2 cellular contexts compared by ENCODE assay signal in the genomic region with DNA sequence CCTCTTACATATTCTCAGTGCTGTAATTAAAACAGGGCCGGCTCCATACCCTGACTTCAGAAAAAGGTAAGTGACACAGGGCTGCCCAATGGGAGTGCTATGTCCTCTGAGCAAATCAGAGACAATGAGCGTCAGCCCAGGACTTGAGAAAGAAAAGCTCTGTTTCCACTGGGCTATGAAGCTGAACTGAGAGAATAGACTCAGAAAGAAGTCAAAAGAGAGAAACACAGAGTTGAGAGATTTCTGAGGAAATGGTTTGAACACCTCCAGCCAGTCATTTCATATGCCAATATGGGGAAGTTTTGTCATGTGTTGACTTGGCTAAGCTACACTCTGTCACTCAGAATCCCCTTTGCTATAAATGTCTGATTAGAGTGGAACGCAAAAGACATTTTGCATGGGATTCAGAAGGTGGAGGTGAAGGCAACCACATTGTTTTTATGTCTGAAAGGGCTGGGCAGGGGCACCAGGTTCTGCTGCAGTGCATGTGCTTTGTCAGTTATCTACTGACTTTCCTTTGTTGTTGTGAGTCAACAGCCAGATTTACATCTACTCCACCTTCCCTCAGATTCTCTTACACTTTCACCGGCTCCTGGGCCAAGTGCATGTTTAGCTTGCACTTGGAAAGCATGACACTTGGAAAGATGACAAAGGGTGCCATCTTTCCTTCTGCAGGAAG.
TF ChIP-seq lines count a peak whose summit lies in the region.

No MANE protein-coding gene starts in this region.

TF ChIP-seq in H1, 55 proteins besides CTCF, POLR2A, EP300 and RAD21:
- TF ChIP-seq GABPA (IDR thresholded peaks at IDR 0.05; ENCODE audit: borderline replicate concordance, insufficient read depth, low read length) (no peak), ZNF274 (IDR thresholded peaks at IDR 0.05; ENCODE audit: borderline replicate concordance, extremely low read depth, low read length) (no peak), KDM1A (IDR thresholded peaks at IDR 0.05; ENCODE audit: borderline replicate concordance, low read length) (no peak), SUZ12 (IDR thresholded peaks at IDR 0.05; ENCODE audit: low read length) (no peak), BACH1 (IDR thresholded peaks at IDR 0.05; ENCODE audit: low read length) (no peak), POLR2AphosphoS5 (IDR thresholded peaks at IDR 0.05; ENCODE audit: low read depth, low read length) (no peak), RBBP5 (IDR thresholded peaks at IDR 0.05; ENCODE audit: borderline replicate concordance, low read depth, low read length) (no peak), RNF2 (IDR thresholded peaks at IDR 0.05; ENCODE audit: borderline replicate concordance, low read depth, low read length, missing control alignments, poor library complexity, severe bottlenecking) (no peak), BCL11A (IDR thresholded peaks at IDR 0.05; ENCODE audit: low read depth in 2 of 2, low read length in 2 of 2) (no peak), CBX5 (IDR thresholded peaks at IDR 0.05; ENCODE audit: low read depth, low read length) (no peak), JUND (IDR thresholded peaks at IDR 0.05; ENCODE audit: low read length) (no peak), YY1 (IDR thresholded peaks at IDR 0.05; ENCODE audit: low read depth, low read length) (no peak), KDM4A (IDR thresholded peaks at IDR 0.05; ENCODE audit: low read depth, low read length, severe bottlenecking) (no peak), GTF2F1 (IDR thresholded peaks at IDR 0.05; ENCODE audit: borderline replicate concordance, low read depth, low read length) (no peak), CHD2 (IDR thresholded peaks at IDR 0.05; ENCODE audit: low read length) (no peak), FOSL1 (IDR thresholded peaks at IDR 0.05; ENCODE audit: insufficient read depth, low read depth, low read length) (no peak)
- TF ChIP-seq, protein P1, sequence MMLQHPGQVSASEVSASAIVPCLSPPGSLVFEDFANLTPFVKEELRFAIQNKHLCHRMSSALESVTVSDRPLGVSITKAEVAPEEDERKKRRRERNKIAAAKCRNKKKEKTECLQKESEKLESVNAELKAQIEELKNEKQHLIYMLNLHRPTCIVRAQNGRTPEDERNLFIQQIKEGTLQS (IDR thresholded peaks at IDR 0.05; ENCODE audit: insufficient read depth, low read depth, low read length): no peak
- TF ChIP-seq, protein P2, sequence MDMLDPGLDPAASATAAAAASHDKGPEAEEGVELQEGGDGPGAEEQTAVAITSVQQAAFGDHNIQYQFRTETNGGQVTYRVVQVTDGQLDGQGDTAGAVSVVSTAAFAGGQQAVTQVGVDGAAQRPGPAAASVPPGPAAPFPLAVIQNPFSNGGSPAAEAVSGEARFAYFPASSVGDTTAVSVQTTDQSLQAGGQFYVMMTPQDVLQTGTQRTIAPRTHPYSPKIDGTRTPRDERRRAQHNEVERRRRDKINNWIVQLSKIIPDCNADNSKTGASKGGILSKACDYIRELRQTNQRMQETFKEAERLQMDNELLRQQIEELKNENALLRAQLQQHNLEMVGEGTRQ (IDR thresholded peaks at IDR 0.05; ENCODE audit: low read length): no peak
- TF ChIP-seq, protein P3, sequence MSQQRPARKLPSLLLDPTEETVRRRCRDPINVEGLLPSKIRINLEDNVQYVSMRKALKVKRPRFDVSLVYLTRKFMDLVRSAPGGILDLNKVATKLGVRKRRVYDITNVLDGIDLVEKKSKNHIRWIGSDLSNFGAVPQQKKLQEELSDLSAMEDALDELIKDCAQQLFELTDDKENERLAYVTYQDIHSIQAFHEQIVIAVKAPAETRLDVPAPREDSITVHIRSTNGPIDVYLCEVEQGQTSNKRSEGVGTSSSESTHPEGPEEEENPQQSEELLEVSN (IDR thresholded peaks at IDR 0.05): no peak
TF ChIP-seq in H1: peak in this region for 0.

TF ChIP-seq in WTC11, 78 proteins besides CTCF, POLR2A, EP300 and RAD21:
- TF ChIP-seq HMGA2 (CRISPR knock-in tag; IDR thresholded peaks at IDR 0.05) (no peak), NR2C2 (CRISPR knock-in tag; IDR thresholded peaks at IDR 0.05) (no peak), JAZF1 (CRISPR knock-in tag; IDR thresholded peaks at IDR 0.05) (no peak), SMAD4 (CRISPR knock-in tag; IDR thresholded peaks at IDR 0.05) (no peak), TEAD4 (CRISPR knock-in tag; IDR thresholded peaks at IDR 0.05) (no peak), CREM (CRISPR knock-in tag; IDR thresholded peaks at IDR 0.05) (no peak), SOX15 (CRISPR knock-in tag; IDR thresholded peaks at IDR 0.05) (no peak), RELA (CRISPR knock-in tag; IDR thresholded peaks at IDR 0.05; ENCODE audit: borderline replicate concordance) (no peak), ZNF219 (CRISPR knock-in tag; IDR thresholded peaks at IDR 0.05; ENCODE audit: borderline replicate concordance) (no peak), KAT7 (CRISPR knock-in tag; IDR thresholded peaks at IDR 0.05; ENCODE audit: borderline replicate concordance) (no peak)
- TF ChIP-seq, protein P4, sequence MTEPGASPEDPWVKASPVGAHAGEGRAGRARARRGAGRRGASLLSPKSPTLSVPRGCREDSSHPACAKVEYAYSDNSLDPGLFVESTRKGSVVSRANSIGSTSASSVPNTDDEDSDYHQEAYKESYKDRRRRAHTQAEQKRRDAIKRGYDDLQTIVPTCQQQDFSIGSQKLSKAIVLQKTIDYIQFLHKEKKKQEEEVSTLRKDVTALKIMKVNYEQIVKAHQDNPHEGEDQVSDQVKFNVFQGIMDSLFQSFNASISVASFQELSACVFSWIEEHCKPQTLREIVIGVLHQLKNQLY (CRISPR knock-in tag; IDR thresholded peaks at IDR 0.05): no peak
- TF ChIP-seq, protein P5, sequence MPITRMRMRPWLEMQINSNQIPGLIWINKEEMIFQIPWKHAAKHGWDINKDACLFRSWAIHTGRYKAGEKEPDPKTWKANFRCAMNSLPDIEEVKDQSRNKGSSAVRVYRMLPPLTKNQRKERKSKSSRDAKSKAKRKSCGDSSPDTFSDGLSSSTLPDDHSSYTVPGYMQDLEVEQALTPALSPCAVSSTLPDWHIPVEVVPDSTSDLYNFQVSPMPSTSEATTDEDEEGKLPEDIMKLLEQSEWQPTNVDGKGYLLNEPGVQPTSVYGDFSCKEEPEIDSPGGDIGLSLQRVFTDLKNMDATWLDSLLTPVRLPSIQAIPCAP (CRISPR knock-in tag; IDR thresholded peaks at IDR 0.05): no peak
- TF ChIP-seq, protein P6, sequence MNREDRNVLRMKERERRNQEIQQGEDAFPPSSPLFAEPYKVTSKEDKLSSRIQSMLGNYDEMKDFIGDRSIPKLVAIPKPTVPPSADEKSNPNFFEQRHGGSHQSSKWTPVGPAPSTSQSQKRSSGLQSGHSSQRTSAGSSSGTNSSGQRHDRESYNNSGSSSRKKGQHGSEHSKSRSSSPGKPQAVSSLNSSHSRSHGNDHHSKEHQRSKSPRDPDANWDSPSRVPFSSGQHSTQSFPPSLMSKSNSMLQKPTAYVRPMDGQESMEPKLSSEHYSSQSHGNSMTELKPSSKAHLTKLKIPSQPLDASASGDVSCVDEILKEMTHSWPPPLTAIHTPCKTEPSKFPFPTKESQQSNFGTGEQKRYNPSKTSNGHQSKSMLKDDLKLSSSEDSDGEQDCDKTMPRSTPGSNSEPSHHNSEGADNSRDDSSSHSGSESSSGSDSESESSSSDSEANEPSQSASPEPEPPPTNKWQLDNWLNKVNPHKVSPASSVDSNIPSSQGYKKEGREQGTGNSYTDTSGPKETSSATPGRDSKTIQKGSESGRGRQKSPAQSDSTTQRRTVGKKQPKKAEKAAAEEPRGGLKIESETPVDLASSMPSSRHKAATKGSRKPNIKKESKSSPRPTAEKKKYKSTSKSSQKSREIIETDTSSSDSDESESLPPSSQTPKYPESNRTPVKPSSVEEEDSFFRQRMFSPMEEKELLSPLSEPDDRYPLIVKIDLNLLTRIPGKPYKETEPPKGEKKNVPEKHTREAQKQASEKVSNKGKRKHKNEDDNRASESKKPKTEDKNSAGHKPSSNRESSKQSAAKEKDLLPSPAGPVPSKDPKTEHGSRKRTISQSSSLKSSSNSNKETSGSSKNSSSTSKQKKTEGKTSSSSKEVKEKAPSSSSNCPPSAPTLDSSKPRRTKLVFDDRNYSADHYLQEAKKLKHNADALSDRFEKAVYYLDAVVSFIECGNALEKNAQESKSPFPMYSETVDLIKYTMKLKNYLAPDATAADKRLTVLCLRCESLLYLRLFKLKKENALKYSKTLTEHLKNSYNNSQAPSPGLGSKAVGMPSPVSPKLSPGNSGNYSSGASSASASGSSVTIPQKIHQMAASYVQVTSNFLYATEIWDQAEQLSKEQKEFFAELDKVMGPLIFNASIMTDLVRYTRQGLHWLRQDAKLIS (CRISPR knock-in tag; IDR thresholded peaks at IDR 0.05; ENCODE audit: borderline replicate concordance): no peak
- TF ChIP-seq, protein P7, sequence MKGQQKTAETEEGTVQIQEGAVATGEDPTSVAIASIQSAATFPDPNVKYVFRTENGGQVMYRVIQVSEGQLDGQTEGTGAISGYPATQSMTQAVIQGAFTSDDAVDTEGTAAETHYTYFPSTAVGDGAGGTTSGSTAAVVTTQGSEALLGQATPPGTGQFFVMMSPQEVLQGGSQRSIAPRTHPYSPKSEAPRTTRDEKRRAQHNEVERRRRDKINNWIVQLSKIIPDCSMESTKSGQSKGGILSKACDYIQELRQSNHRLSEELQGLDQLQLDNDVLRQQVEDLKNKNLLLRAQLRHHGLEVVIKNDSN (CRISPR knock-in tag; IDR thresholded peaks at IDR 0.05): no peak
- TF ChIP-seq, protein P8, sequence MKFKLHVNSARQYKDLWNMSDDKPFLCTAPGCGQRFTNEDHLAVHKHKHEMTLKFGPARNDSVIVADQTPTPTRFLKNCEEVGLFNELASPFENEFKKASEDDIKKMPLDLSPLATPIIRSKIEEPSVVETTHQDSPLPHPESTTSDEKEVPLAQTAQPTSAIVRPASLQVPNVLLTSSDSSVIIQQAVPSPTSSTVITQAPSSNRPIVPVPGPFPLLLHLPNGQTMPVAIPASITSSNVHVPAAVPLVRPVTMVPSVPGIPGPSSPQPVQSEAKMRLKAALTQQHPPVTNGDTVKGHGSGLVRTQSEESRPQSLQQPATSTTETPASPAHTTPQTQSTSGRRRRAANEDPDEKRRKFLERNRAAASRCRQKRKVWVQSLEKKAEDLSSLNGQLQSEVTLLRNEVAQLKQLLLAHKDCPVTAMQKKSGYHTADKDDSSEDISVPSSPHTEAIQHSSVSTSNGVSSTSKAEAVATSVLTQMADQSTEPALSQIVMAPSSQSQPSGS (CRISPR knock-in tag; IDR thresholded peaks at IDR 0.05; ENCODE audit: borderline replicate concordance, low read depth): no peak
- TF ChIP-seq, protein P9, sequence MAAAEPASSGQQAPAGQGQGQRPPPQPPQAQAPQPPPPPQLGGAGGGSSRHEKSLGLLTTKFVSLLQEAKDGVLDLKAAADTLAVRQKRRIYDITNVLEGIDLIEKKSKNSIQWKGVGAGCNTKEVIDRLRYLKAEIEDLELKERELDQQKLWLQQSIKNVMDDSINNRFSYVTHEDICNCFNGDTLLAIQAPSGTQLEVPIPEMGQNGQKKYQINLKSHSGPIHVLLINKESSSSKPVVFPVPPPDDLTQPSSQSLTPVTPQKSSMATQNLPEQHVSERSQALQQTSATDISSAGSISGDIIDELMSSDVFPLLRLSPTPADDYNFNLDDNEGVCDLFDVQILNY (CRISPR knock-in tag; IDR thresholded peaks at IDR 0.05): no peak
- TF ChIP-seq, protein P10, sequence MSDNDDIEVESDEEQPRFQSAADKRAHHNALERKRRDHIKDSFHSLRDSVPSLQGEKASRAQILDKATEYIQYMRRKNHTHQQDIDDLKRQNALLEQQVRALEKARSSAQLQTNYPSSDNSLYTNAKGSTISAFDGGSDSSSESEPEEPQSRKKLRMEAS (CRISPR knock-in tag; IDR thresholded peaks at IDR 0.05): no peak
- TF ChIP-seq, protein P11, sequence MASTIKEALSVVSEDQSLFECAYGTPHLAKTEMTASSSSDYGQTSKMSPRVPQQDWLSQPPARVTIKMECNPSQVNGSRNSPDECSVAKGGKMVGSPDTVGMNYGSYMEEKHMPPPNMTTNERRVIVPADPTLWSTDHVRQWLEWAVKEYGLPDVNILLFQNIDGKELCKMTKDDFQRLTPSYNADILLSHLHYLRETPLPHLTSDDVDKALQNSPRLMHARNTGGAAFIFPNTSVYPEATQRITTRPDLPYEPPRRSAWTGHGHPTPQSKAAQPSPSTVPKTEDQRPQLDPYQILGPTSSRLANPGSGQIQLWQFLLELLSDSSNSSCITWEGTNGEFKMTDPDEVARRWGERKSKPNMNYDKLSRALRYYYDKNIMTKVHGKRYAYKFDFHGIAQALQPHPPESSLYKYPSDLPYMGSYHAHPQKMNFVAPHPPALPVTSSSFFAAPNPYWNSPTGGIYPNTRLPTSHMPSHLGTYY (CRISPR knock-in tag; IDR thresholded peaks at IDR 0.05): no peak
TF ChIP-seq in WTC11: peak in this region for 0.
